26 cellular contexts compared by ENCODE assay signal in the genomic region with DNA sequence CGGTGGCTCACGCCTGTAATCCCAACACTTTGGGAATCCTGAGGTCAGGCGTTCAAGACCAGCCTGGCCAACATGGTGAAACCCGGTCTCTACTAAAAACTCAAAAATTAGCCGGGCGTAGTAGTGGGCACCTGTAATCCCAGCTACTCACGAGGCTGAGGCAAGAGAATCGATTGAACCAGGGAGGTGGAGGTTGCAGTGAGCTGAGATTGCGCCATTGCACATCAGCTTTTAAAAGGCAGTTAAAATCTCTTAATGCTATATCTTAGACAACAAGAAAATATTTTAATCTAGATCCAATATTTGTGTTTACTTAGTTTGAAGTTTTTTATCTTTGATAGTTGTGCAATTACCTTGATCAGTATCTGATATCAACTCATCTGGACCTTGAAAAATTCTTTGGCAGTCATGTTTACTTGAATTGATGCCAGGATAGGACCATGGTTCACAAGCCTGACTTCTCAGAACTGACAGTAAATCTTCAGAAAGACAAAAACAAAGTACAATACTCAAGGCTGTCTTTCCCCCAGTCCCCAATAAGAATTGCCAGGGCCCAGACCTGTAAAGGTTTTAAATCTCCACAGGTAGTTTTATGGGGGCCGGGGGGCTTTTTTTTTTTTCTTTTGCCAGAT.
"Had no signal": no experiment of that assay in that cellular context is flagged by ENCODE, and none has a peak within 500 bp of the region (broad histone marks: within the 10 kb centered on the region; RNA-seq: fewer than 3 reads in every experiment).

No MANE protein-coding gene starts in this region.

- H3K27ac Mint-ChIP-seq: natural killer cell; stimulated activated memory B cell treated with anti-CD40 and anti-IgM and Interleukin-4, amounts not matched to agents 10 μg/mL and 1 μg/mL and 100 μg/mL, for 72 hours; type B pancreatic cell had no signal

- DNase-seq: colonic mucosa; dermis blood vessel endothelial cell; effector memory CD4-positive, alpha-beta T cell; esophagus squamous epithelium; foreskin melanocyte; glutamatergic neuron; heart right ventricle; hippocampal formation; left ventricle myocardium superior; lower lobe of right lung; natural killer cell; pancreas; sigmoid colon; stimulated activated CD4-positive, alpha-beta T cell treated with anti-CD3 and anti-CD28 coated beads, Interleukin-2, amount 100 ng/mL, for 24 hours; stimulated activated CD4-positive, alpha-beta T cell treated with anti-CD3 and anti-CD28 coated beads, Interleukin-4, amount 100 ng/mL, for 24 hours; stimulated activated naive CD8-positive, alpha-beta T cell treated with anti-CD3 and anti-CD28 coated beads, Interleukin-15, Interleukin-2, amounts not matched to agents 100 U/mL and 50 U/mL, for 24 hours; substantia nigra; testis; tibial artery had no signal

- H3K36me3 ChIP-seq: colonic mucosa, lower lobe of right lung, neutrophil, sigmoid colon had no signal

- H3K9me3 Mint-ChIP-seq: natural killer cell; stimulated activated memory B cell treated with anti-CD40 and anti-IgM and Interleukin-4, amounts not matched to agents 10 μg/mL and 1 μg/mL and 100 μg/mL, for 72 hours; type B pancreatic cell had no signal

- H3K4me1 Mint-ChIP-seq: natural killer cell; stimulated activated memory B cell treated with anti-CD40 and anti-IgM and Interleukin-4, amounts not matched to agents 10 μg/mL and 1 μg/mL and 100 μg/mL, for 72 hours had no signal

- H3K27me3 ChIP-seq: colonic mucosa, esophagus squamous epithelium, heart right ventricle, neutrophil, pancreas, right atrium auricular region, sigmoid colon, testis, tibial artery had no signal

- H3K36me3 Mint-ChIP-seq: natural killer cell; stimulated activated memory B cell treated with anti-CD40 and anti-IgM and Interleukin-4, amounts not matched to agents 10 μg/mL and 1 μg/mL and 100 μg/mL, for 72 hours had no signal

- H3K4me1 ChIP-seq: colonic mucosa, heart right ventricle, right atrium auricular region, sigmoid colon, testis, tibial artery had no signal

- FAIRE-seq: endothelial cell of umbilical vein, keratinocyte, pancreas had no signal

- H3K9me3 ChIP-seq: colonic mucosa, esophagus squamous epithelium, heart right ventricle, lower lobe of right lung, neutrophil, pancreas, right atrium auricular region, sigmoid colon, testis, tibial artery had no signal

- H3K27me3 Mint-ChIP-seq: progenitor cell of endocrine pancreas; stimulated activated memory B cell treated with anti-CD40 and anti-IgM and Interleukin-4, amounts not matched to agents 10 μg/mL and 1 μg/mL and 100 μg/mL, for 72 hours; type B pancreatic cell had no signal

- H3K4me3 ChIP-seq: colonic mucosa, esophagus squamous epithelium, heart right ventricle, lower lobe of right lung, pancreas, right atrium auricular region, sigmoid colon, testis, tibial artery had no signal

- H3K4me3 Mint-ChIP-seq: natural killer cell; stimulated activated memory B cell treated with anti-CD40 and anti-IgM and Interleukin-4, amounts not matched to agents 10 μg/mL and 1 μg/mL and 100 μg/mL, for 72 hours; type B pancreatic cell had no signal

- ATAC-seq: left ventricle myocardium superior; lower lobe of right lung; natural killer cell; pancreas; stimulated activated memory B cell treated with anti-CD40 and anti-IgM and Interleukin-4, amounts not matched to agents 10 μg/mL and 1 μg/mL and 100 μg/mL, for 72 hours; stimulated activated naive CD8-positive, alpha-beta T cell treated with anti-CD3 and anti-CD28 coated beads, Interleukin-15, Interleukin-2, amounts not matched to agents 100 U/mL and 50 U/mL, for 24 hours had no signal

- H3K27ac ChIP-seq: colonic mucosa, esophagus squamous epithelium, heart right ventricle, lower lobe of right lung, neutrophil, pancreas, right atrium auricular region, sigmoid colon, testis, tibial artery had no signal
